Comparison of ENCODE assay signal across 1 cellular context in the genomic region with DNA sequence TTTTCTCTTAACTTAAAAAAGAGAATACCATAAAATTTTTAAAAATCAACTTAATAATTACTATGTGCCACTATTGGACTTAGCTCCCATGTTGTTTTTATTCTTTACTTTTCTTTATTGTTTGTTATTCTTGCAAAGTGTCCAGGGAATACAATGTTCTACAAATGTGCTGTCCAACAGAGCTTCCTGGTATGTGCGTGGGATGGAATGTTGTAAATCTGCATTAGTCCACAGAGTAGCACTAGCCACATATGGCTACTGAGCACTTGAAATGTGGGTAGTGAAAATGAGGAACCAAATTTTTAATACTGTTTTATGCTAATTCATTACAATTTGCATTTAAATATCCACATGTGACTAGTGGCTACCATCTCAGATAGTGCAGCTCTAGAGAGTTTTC.
TF ChIP-seq lines count a peak whose summit lies in the region.

No MANE protein-coding gene starts in this region.

TF ChIP-seq in SK-N-SH treated with all-trans-retinoic acid at 6 μM for 48 hours, 23 proteins besides CTCF, POLR2A, EP300 and RAD21 (continued from another document):
- TF ChIP-seq, protein P1, sequence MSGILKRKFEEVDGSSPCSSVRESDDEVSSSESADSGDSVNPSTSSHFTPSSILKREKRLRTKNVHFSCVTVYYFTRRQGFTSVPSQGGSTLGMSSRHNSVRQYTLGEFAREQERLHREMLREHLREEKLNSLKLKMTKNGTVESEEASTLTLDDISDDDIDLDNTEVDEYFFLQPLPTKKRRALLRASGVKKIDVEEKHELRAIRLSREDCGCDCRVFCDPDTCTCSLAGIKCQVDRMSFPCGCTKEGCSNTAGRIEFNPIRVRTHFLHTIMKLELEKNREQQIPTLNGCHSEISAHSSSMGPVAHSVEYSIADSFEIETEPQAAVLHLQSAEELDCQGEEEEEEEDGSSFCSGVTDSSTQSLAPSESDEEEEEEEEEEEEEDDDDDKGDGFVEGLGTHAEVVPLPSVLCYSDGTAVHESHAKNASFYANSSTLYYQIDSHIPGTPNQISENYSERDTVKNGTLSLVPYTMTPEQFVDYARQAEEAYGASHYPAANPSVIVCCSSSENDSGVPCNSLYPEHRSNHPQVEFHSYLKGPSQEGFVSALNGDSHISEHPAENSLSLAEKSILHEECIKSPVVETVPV (CRISPR knock-in tag; IDR thresholded peaks at IDR 0.05) = no peak
- TF ChIP-seq GLIS3 (CRISPR knock-in tag; IDR thresholded peaks at IDR 0.05) = no peak
